Comparison of ENCODE assay signal across 12 cellular contexts in genomic region chr12:4143909-4144308, GRCh38.
DNase-seq lines count a peak whose midpoint lies in the region; ATAC-seq and TF ChIP-seq lines count a peak whose summit lies in the region.
"Had no signal": no experiment of that assay in that cellular context is flagged by ENCODE, and none has a peak within 500 bp of the region (broad histone marks: within the 10 kb centered on the region; RNA-seq: fewer than 3 reads in every experiment).

No MANE protein-coding gene starts in this region.

- no peak overlapping the region for H3K4me3 ChIP-seq in DOHH2 (ENCODE audit: low read length)
- H3K4me3 ChIP-seq in GM23338 = no peak overlapping the region
- no peak overlapping the region for H3K4me3 ChIP-seq in esophagus muscularis mucosa
- no peak overlapping the region for H3K4me3 ChIP-seq in breast epithelium
- H3K4me3 ChIP-seq: body of pancreas had no signal

- TF ChIP-seq POLR2A in esophagus muscularis mucosa (IDR thresholded peaks at IDR 0.05; ENCODE audit: low read depth) = no peak
- TF ChIP-seq POLR2A in breast epithelium (IDR thresholded peaks at IDR 0.05) = no peak

- intact Hi-C loops in esophagus muscularis mucosa (cut with DNase I) = no loop called here
- intact Hi-C loops in breast epithelium (cut with DNase I; ENCODE audit: low total_unique reads) = no loop called here

- WGBS in esophagus muscularis mucosa = 85% methylated on average over 5 of the region's 5 CpGs

- no peak overlapping the region for H3K4me3 Mint-ChIP-seq in GM23338
- no peak overlapping the region for H3K4me3 Mint-ChIP-seq in T-helper 1 cell treated with Interleukin-12 subunit alpha and Interleukin-12 subunit beta and Interleukin-4 antibody, amounts not matched to agents 30 μg/mL and 1 μg/mL, for 36 hours
- H3K4me3 Mint-ChIP-seq: type B pancreatic cell had no signal

- no peaks in the 10 kb centered on the region for H3K36me3 ChIP-seq in DOHH2 (ENCODE audit: control insufficient read depth, low read length)
- no peaks in the 10 kb centered on the region for H3K36me3 ChIP-seq in GM23338 (ENCODE audit: insufficient read depth)
- H3K36me3 ChIP-seq in esophagus muscularis mucosa = no peaks in the 10 kb centered on the region
- H3K36me3 ChIP-seq in breast epithelium = no peaks in the 10 kb centered on the region

- H3K79me2 ChIP-seq in DOHH2 (ENCODE audit: control insufficient read depth, low read length) (no peaks in the 10 kb centered on the region), GM23338 (replicated peaks; ENCODE audit: insufficient read depth) (no peaks in the 10 kb centered on the region)

- H3K9me3 ChIP-seq in DOHH2 (ENCODE audit: control insufficient read depth, insufficient read depth, low read length) (no peaks in the 10 kb centered on the region), esophagus muscularis mucosa (no peaks in the 10 kb centered on the region), breast epithelium (no peaks in the 10 kb centered on the region)
- H3K9me3 ChIP-seq: body of pancreas had no signal

- H3K4me1 ChIP-seq in DOHH2 (ENCODE audit: control insufficient read depth, low read length) = peaks cover 21% of the 10 kb centered on the region
- peaks cover 48% of the 10 kb centered on the region for H3K4me1 ChIP-seq in GM23338 (ENCODE audit: insufficient read depth)
- H3K4me1 ChIP-seq in esophagus muscularis mucosa = no peaks in the 10 kb centered on the region
- no peaks in the 10 kb centered on the region for H3K4me1 ChIP-seq in breast epithelium
- H3K4me1 ChIP-seq: body of pancreas had no signal

- peaks cover 3% of the 10 kb centered on the region for H3K27me3 Mint-ChIP-seq in GM23338 (ENCODE audit: insufficient read depth, low read depth, poor library complexity)
- no peaks in the 10 kb centered on the region for H3K27me3 Mint-ChIP-seq in T-helper 1 cell treated with Interleukin-12 subunit alpha and Interleukin-12 subunit beta and Interleukin-4 antibody, amounts not matched to agents 30 μg/mL and 1 μg/mL, for 36 hours (ENCODE audit: low read depth)

- peak; percentile 51 for TF ChIP-seq CTCF in DOHH2 (IDR thresholded peaks at IDR 0.05; ENCODE audit: low read depth, low read length, poor library complexity, severe bottlenecking)
- peak; percentile 12 to 53; a peak in 2 of 4 replicates for TF ChIP-seq CTCF in GM23338 (conservative IDR thresholded peaks at IDR 0.05; ENCODE audit: low read depth in 2 of 2)
- no peak for TF ChIP-seq CTCF in esophagus muscularis mucosa (IDR thresholded peaks at IDR 0.05)
- no peak for TF ChIP-seq CTCF in breast epithelium (IDR thresholded peaks at IDR 0.05)

- no peak overlapping the region for H3K27ac ChIP-seq in DOHH2 (ENCODE audit: low read depth, low read length)
- no peak overlapping the region for H3K27ac ChIP-seq in GM23338 (ENCODE audit: low read depth)
- no peak overlapping the region for H3K27ac ChIP-seq in esophagus muscularis mucosa (replicated peaks in 1 of 4)
- H3K27ac ChIP-seq in breast epithelium = no peak overlapping the region
- H3K27ac ChIP-seq: body of pancreas had no signal

- H3K9me2 ChIP-seq in DOHH2 (replicated peaks; ENCODE audit: control insufficient read depth, low read length) (no peaks in the 10 kb centered on the region), GM23338 (ENCODE audit: insufficient read depth) (no peaks in the 10 kb centered on the region)

- H2AFZ ChIP-seq in GM23338 = no peak overlapping the region

- H3K27me3 ChIP-seq in DOHH2 (ENCODE audit: control insufficient read depth, low read length) (peaks cover 71% of the 10 kb centered on the region), GM23338 (ENCODE audit: insufficient read depth) (no peaks in the 10 kb centered on the region), esophagus muscularis mucosa (peaks cover 0 to 20% (median 2%) of the 10 kb centered on the region in 4 donors), breast epithelium (peaks cover 0 to 4% of the 10 kb centered on the region in 2 donors)
- H3K27me3 ChIP-seq: body of pancreas had no signal

- no peak for ATAC-seq in GM23338
- no peak for ATAC-seq in GM18520 (IDR thresholded peaks at IDR 0.05; ENCODE audit: unreplicated experiment)
- ATAC-seq: body of pancreas had no signal

- H3K9me3 Mint-ChIP-seq in GM23338 = peaks cover 12% of the 10 kb centered on the region
- H3K9me3 Mint-ChIP-seq in T-helper 1 cell treated with Interleukin-12 subunit alpha and Interleukin-12 subunit beta and Interleukin-4 antibody, amounts not matched to agents 30 μg/mL and 1 μg/mL, for 36 hours = peaks cover 5% of the 10 kb centered on the region

- H3F3A ChIP-seq in DOHH2 (ENCODE audit: control insufficient read depth, insufficient read depth) (no peaks in the 10 kb centered on the region; the same call in 1 of the 2 replicates), GM23338 (replicated peaks; ENCODE audit: low read depth) (no peaks in the 10 kb centered on the region; the same call in 1 of the 2 replicates)

- H3K4me1 Mint-ChIP-seq in GM23338 = peaks cover 47% of the 10 kb centered on the region
- H3K4me1 Mint-ChIP-seq in T-helper 1 cell treated with Interleukin-12 subunit alpha and Interleukin-12 subunit beta and Interleukin-4 antibody, amounts not matched to agents 30 μg/mL and 1 μg/mL, for 36 hours (ENCODE audit: low read depth) = peaks cover 91% of the 10 kb centered on the region

- H4K20me1 ChIP-seq in DOHH2 (ENCODE audit: control insufficient read depth, insufficient read depth, low read depth, low read length) (no peaks in the 10 kb centered on the region), GM23338 (replicated peaks; ENCODE audit: insufficient read depth) (no peaks in the 10 kb centered on the region)

- peaks cover 14% of the 10 kb centered on the region; the same call in 2 of the 3 replicates for H3K36me3 Mint-ChIP-seq in GM23338 (ENCODE audit: low read depth)
- H3K36me3 Mint-ChIP-seq in T-helper 1 cell treated with Interleukin-12 subunit alpha and Interleukin-12 subunit beta and Interleukin-4 antibody, amounts not matched to agents 30 μg/mL and 1 μg/mL, for 36 hours (ENCODE audit: low read depth) = peaks cover 2% of the 10 kb centered on the region

- TF ChIP-seq EP300 in esophagus muscularis mucosa (IDR thresholded peaks at IDR 0.05) = no peak

- DNase-seq in GM23338 (ENCODE audit: low spot score) (peak; percentile 56), esophagus muscularis mucosa (ENCODE audit: extremely low spot score) (peak; percentile 45), NCI-H2081 (lab: John Stamatoyannopoulos, UW) (no peak), MV-4-11 (lab: John Stamatoyannopoulos, UW) (no peak), breast epithelium (ENCODE audit: low spot score in 2 of 2) (no peak)
- DNase-seq: body of pancreas, midbrain, NCI-H146 had no signal

- no peak overlapping the region for H3K27ac Mint-ChIP-seq in GM23338
- peak overlapping the region; percentile 87 for H3K27ac Mint-ChIP-seq in T-helper 1 cell treated with Interleukin-12 subunit alpha and Interleukin-12 subunit beta and Interleukin-4 antibody, amounts not matched to agents 30 μg/mL and 1 μg/mL, for 36 hours

- no peak overlapping the region for H3K4me2 ChIP-seq in DOHH2 (ENCODE audit: low read length)
- H3K4me2 ChIP-seq in GM23338 = no peak overlapping the region

TF ChIP-seq in GM23338, 12 proteins besides CTCF, POLR2A, EP300 and RAD21:
- TF ChIP-seq CREB1 (CRISPR knock-in tag; IDR thresholded peaks at IDR 0.05; ENCODE audit: low read depth) (no peak), REST (IDR thresholded peaks at IDR 0.05; ENCODE audit: unreplicated experiment) (no peak), POLR2AphosphoS5 (IDR thresholded peaks at IDR 0.05; ENCODE audit: low read depth) (no peak), ZNF114 (CRISPR knock-in tag; IDR thresholded peaks at IDR 0.05) (no peak)

Comparison
In these comparisons a context has a peak if more than half of its experiments do, and no peak if none do; other contexts are left out.
1. CTCF ChIP-seq: peak in DOHH2 (single experiment) and GM23338 (2 of 2); none in esophagus muscularis mucosa (0 of 3) and breast epithelium (0 of 3).
2. DNase-seq: peak in GM23338 (single experiment) and esophagus muscularis mucosa (single experiment); none in NCI-H2081 (0 of 2), MV-4-11 (single experiment) and breast epithelium (0 of 2).